Comparison of ENCODE assay signal across 33 cellular contexts in the genomic region with DNA sequence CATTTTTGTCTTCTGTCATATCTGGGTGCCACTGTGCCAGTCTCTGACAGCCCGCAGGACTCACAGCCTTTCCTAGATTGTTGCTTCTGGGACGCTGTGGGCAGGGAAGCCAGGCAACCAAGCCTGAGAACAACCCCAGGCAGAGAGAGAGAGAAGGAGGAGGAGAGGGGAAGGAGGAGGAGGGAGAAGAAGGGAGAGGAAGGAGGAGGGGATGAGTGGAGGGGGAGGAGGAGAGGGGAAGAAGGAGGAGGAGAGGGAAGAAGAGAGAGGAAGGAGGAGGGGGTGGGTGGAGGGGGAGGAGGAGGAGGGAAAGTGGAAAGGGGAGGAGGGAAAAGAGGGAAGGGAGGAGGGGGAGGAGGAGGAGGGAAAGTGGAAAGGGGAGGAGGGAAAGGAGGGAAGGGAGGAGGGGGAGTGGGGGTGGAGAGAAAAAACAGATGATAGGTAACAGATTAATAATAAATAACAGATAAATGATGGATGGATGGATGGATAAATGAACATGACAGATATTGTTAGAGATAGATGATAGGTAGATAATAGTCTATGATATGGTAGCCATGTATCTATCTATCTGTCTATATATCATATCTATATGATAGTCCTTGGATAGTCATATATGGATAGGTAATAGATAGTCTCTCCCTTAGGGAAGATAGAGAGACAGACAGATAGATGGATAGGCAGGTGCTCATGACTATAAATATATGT. TPM values are rescaled to one million over a fixed set of nuclear protein-coding genes. Genes with fewer than 3 reads are reported as not detected.
"Had no signal": no experiment of that assay in that cellular context is flagged by ENCODE, and none has a peak within 500 bp of the region (broad histone marks: within the 10 kb centered on the region; RNA-seq: fewer than 3 reads in every experiment).

No MANE protein-coding gene starts in this region.

- H3K27me3 ChIP-seq: neural progenitor cell, ovary, spleen, stomach, thyroid gland, tibial nerve, upper lobe of left lung, vagina had no signal

- H3K4me2 ChIP-seq: neural progenitor cell, smooth muscle cell had no signal

- H3K36me3 ChIP-seq: neural progenitor cell, ovary, spleen, stomach, thoracic aorta, thyroid gland, tibial nerve, upper lobe of left lung, vagina had no signal

- ATAC-seq: natural killer cell; psoas muscle; right cardiac atrium; sciatic nerve; stimulated activated effector memory CD8-positive, alpha-beta T cell treated with anti-CD3 and anti-CD28 coated beads, Interleukin-12 subunit alpha, Interleukin-12 subunit beta, amount 100 ng/mL, for 72 hours; stimulated activated naive B cell treated with anti-CD40 and anti-IgM and Interleukin-4, amounts not matched to agents 10 μg/mL and 1 μg/mL and 100 μg/mL, for 72 hours had no signal

- H3K27ac ChIP-seq: neural progenitor cell, ovary, parathyroid adenoma, psoas muscle, skin epidermis, spleen, stomach, thoracic aorta, thyroid gland, tibial nerve, upper lobe of left lung, vagina had no signal

- H3K9ac ChIP-seq: neural progenitor cell, parathyroid adenoma had no signal

- H3K79me2 ChIP-seq: parathyroid adenoma had no signal

- H3K4me1 ChIP-seq: parathyroid adenoma, psoas muscle, spleen, stomach, thyroid gland, tibial nerve, upper lobe of left lung, vagina had no signal

- FAIRE-seq: urothelium cell line had no signal

- DNase-seq: natural killer cell; occipital lobe; ovary; posterior cingulate gyrus; psoas muscle; right cardiac atrium; spleen; stimulated activated CD4-positive, alpha-beta T cell treated with anti-CD3 and anti-CD28 coated beads, Interleukin-12 subunit alpha, Interleukin-12 subunit beta, amount 100 ng/mL, for 4 hours; stimulated activated CD4-positive, alpha-beta T cell treated with anti-CD3 and anti-CD28 coated beads, Interleukin-1b, Interleukin-23, amount 100 ng/mL, for 48 hours; stimulated activated CD4-positive, alpha-beta T cell treated with anti-CD3 and anti-CD28 coated beads, Interleukin-4, amount 100 ng/mL, for 24 hours; stimulated activated naive B cell treated with anti-CD40 and anti-IgM and Interleukin-4, amounts not matched to agents 10 μg/mL and 1 μg/mL and 100 μg/mL, for 72 hours; stimulated activated naive CD4-positive, alpha-beta T cell treated with Interleukin-2 at 50 U/mL for 16 hours; stomach; thyroid gland; trophoblast cell; upper lobe of left lung had no signal

- H3K4me3 ChIP-seq: neural progenitor cell, ovary, psoas muscle, skin epidermis, smooth muscle cell, spleen, stomach, thoracic aorta, thyroid gland, tibial nerve, upper lobe of left lung, vagina had no signal

- H2AFZ ChIP-seq: neural progenitor cell, parathyroid adenoma had no signal

- H3K9me3 ChIP-seq: ovary, psoas muscle, spleen, stomach, thoracic aorta, thyroid gland, upper lobe of left lung, vagina had no signal

RNA-seq across cellular contexts. Expression of a gene that starts 29.3 kb away (rescaled TPM):
- total RNA-seq: natural killer cell, occipital lobe, osteoblast, ovary, progenitor cell of endocrine pancreas, psoas muscle, renal cortical epithelial cell, right cardiac atrium, smooth muscle cell, spleen, subcutaneous adipose tissue, temporal lobe, thoracic aorta, thyroid gland, tibial nerve, upper lobe of left lung, ureter, vagina had no signal
- polyA plus RNA-seq: neural cell, ovary, psoas muscle, right cardiac atrium, smooth muscle cell, spleen, stomach had no signal
